In the genomic region with DNA sequence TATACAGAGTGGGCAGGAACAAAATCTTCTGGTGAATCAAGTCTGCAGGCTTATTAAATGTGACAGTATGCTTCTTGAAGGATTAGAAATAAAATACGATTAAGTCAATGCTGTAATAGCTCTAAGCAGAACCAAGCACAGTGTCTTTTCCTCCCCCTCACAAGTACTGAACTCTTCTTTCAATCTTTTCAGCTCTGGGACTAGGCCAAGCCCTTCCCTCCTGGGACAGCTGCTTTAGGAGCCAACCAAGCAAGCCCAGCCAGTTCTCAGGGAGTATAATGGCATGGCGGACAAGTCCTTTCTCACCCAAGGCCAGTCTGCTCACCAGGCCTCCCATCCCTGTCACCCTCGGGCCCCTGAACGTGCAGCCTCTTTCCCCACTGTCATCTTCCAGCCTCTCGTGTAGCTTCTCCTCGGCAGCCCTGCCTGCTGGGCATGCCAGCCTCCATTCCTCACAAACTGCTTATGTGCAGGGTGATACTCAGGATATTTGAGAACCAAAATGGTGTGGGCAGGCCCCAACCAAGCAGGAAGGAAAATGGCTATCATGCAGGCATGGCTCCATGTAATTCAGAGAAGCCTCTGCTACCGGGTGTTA, we compare ENCODE assay signal across 8 cellular contexts. TPM values are rescaled to one million over a fixed set of nuclear protein-coding genes. Genes with fewer than 3 reads are reported as not detected.
A peak's percentile ranks its signal among the peaks of the same experiment; 100 is the strongest.
DNase-seq lines count a peak whose midpoint lies in the region; ATAC-seq and TF ChIP-seq lines count a peak whose summit lies in the region.
"Had no signal": no experiment of that assay in that cellular context is flagged by ENCODE, and none has a peak within 500 bp of the region (broad histone marks: within the 10 kb centered on the region; RNA-seq: fewer than 3 reads in every experiment).

No MANE protein-coding gene starts in this region.

- H3K9me3 ChIP-seq in CD8-positive, alpha-beta T cell (ENCODE audit: low read length), result no peaks in the 10 kb centered on the region
- no peaks in the 10 kb centered on the region for H3K9me3 ChIP-seq in esophagus squamous epithelium

- peaks cover 80% of the 10 kb centered on the region for H3K4me1 Mint-ChIP-seq in CD8-positive, alpha-beta T cell (ENCODE audit: low read depth)
- H3K4me1 Mint-ChIP-seq in progenitor cell of endocrine pancreas (ENCODE audit: low read depth), result peaks cover 20% of the 10 kb centered on the region

- peak overlapping the region; percentile 87 for H3K27ac ChIP-seq in CD8-positive, alpha-beta T cell (ENCODE audit: low read depth, low read length)
- H3K27ac ChIP-seq in esophagus squamous epithelium, result peak overlapping the region; percentile 32 to 79 (median 70)

- no peaks in the 10 kb centered on the region for H3K36me3 Mint-ChIP-seq in CD8-positive, alpha-beta T cell
- H3K36me3 Mint-ChIP-seq in progenitor cell of endocrine pancreas (ENCODE audit: insufficient read depth), result no peaks in the 10 kb centered on the region

- peaks cover 72% of the 10 kb centered on the region for H3K4me1 ChIP-seq in CD8-positive, alpha-beta T cell (ENCODE audit: insufficient read depth, low read length)
- H3K4me1 ChIP-seq in esophagus squamous epithelium, result peaks cover 10 to 61% (median 18%) of the 10 kb centered on the region in 3 donors

- CTCF ChIA-PET in CD8-positive, alpha-beta T cell (lab: Charles Lee), result interaction anchor here (1.3 to 4.0 kb wide), 6 partner anchors 9 to 281 kb away, joined by 4 to 18 read pairs (median 4); partner anchors contain the start of genes PPP1R2 and XXYLT1

- no peak for TF ChIP-seq CTCF in CD8-positive, alpha-beta T cell (IDR thresholded peaks at IDR 0.05)
- no peak for TF ChIP-seq CTCF in LNCaP clone FGC (IDR thresholded peaks at IDR 0.05; ENCODE audit: control insufficient read depth, extremely low read depth, insufficient read depth)
- TF ChIP-seq CTCF in esophagus squamous epithelium (IDR thresholded peaks at IDR 0.05), result no peak
- no peak for TF ChIP-seq CTCF in progenitor cell of endocrine pancreas (IDR thresholded peaks at IDR 0.05; ENCODE audit: unreplicated experiment)
- no peak for TF ChIP-seq CTCF in GM13976 (IDR thresholded peaks at IDR 0.05; ENCODE audit: borderline replicate concordance, control extremely low read depth, extremely low read depth, insufficient read depth, missing control alignments)

- no peak for ATAC-seq in CD8-positive, alpha-beta T cell
- ATAC-seq in HG03520 (IDR thresholded peaks at IDR 0.05; ENCODE audit: unreplicated experiment), result no peak
- ATAC-seq in GM18517 (IDR thresholded peaks at IDR 0.05; ENCODE audit: unreplicated experiment), result no peak

- in situ Hi-C loops in GM13976 (cut with MboI; ENCODE audit: low sequenced_read_pairs, unreplicated experiment), result no loop called here

- peak overlapping the region; percentile 97 for H3K27ac Mint-ChIP-seq in CD8-positive, alpha-beta T cell
- peak overlapping the region; percentile 77 for H3K27ac Mint-ChIP-seq in progenitor cell of endocrine pancreas

- peak overlapping the region; percentile 42 for H3K4me3 Mint-ChIP-seq in CD8-positive, alpha-beta T cell
- no peak overlapping the region for H3K4me3 Mint-ChIP-seq in progenitor cell of endocrine pancreas (ENCODE audit: low read depth)

- H3K27me3 ChIP-seq in CD8-positive, alpha-beta T cell (ENCODE audit: insufficient read depth, low read length), result no peaks in the 10 kb centered on the region
- no peaks in the 10 kb centered on the region for H3K27me3 ChIP-seq in esophagus squamous epithelium

- no peak for TF ChIP-seq POLR2A in esophagus squamous epithelium (IDR thresholded peaks at IDR 0.05)

- no peaks in the 10 kb centered on the region for H3K9me3 Mint-ChIP-seq in CD8-positive, alpha-beta T cell
- no peaks in the 10 kb centered on the region for H3K9me3 Mint-ChIP-seq in progenitor cell of endocrine pancreas (ENCODE audit: low read depth)

- no peaks in the 10 kb centered on the region for H3K36me3 ChIP-seq in CD8-positive, alpha-beta T cell (ENCODE audit: insufficient read depth, low read length)
- H3K36me3 ChIP-seq in esophagus squamous epithelium, result no peaks in the 10 kb centered on the region

- peak overlapping the region; percentile 13 for H3K4me3 ChIP-seq in CD8-positive, alpha-beta T cell (ENCODE audit: low read depth, low read length)
- H3K4me3 ChIP-seq in LNCaP clone FGC (ENCODE audit: low read depth, low read length) (no peak overlapping the region), esophagus squamous epithelium (no peak overlapping the region)

- H3K27me3 Mint-ChIP-seq in CD8-positive, alpha-beta T cell (ENCODE audit: low read depth), result no peaks in the 10 kb centered on the region
- peaks cover 8% of the 10 kb centered on the region for H3K27me3 Mint-ChIP-seq in progenitor cell of endocrine pancreas

- POLR2A ChIA-PET in CD8-positive, alpha-beta T cell (lab: Charles Lee), result interaction anchor here (0.6 to 2.8 kb wide), 3 partner anchors 10 to 21 kb away, joined by 4 to 31 read pairs (median 19); partner anchors contain the start of gene PPP1R2

- no peak for DNase-seq in CD8-positive, alpha-beta T cell
- peak; percentile 40 for DNase-seq in LNCaP clone FGC (ENCODE audit: low read depth)
- no peak for DNase-seq in esophagus squamous epithelium (lab: John Stamatoyannopoulos, UW)
- DNase-seq in progenitor cell of endocrine pancreas (ENCODE audit: low spot score, unreplicated experiment), result no peak
- DNase-seq in GM13976 (ENCODE audit: low spot score), result no peak
- DNase-seq: NCI-H2171 treated with DMSO at 0.1 percent for 48 hours had no signal

- intact Hi-C loops in CD8-positive, alpha-beta T cell (cut with DNase I, micrococcal nuclease), result loop anchor here (5.0 to 10.0 kb wide), 3 partner anchors 36 to 103 kb away; no protein-coding TSS in a partner anchor
- intact Hi-C loops in esophagus squamous epithelium (cut with DNase I), result no loop called here

- WGBS in esophagus squamous epithelium, 2 donors, result 50 to 57% methylated on average over 4 to 7 of the region's 7 CpGs

RNA-seq across cellular contexts. Expression of gene PPP1R2, which starts 8.4 kb away (rescaled TPM):
- 100 to 1,000 TPM; 160 to 166 TPM for total RNA-seq in CD8-positive, alpha-beta T cell
- 10 to 100 TPM; 31.8 to 60.5 (median 46.1) TPM for total RNA-seq in esophagus squamous epithelium
- 17.5 and 22.6 TPM in 2 replicates for total RNA-seq in progenitor cell of endocrine pancreas

RNA-seq across cellular contexts. Expression of gene APOD, which starts 32.3 kb away (rescaled TPM):
- total RNA-seq in CD8-positive, alpha-beta T cell, result not detected
- total RNA-seq in esophagus squamous epithelium, result 100 to 1,000 TPM in 1 of 4 donors, 10 to 100 TPM in 3; 13.6 to 319 (median 55.9) TPM
- not detected in 2 replicates for total RNA-seq in progenitor cell of endocrine pancreas

Comparison
In these comparisons a context has a peak if more than half of its experiments do, and no peak if none do; other contexts are left out.
1. RNA of gene APOD, which starts 32.3 kb away (total RNA-seq): 13.6 to 319 TPM in esophagus squamous epithelium; not detected in CD8-positive, alpha-beta T cell and not detected in progenitor cell of endocrine pancreas; every median in the first group is over 10 times any median in the second.